ENCODE assay signal across 8 cellular contexts in the genomic region with DNA sequence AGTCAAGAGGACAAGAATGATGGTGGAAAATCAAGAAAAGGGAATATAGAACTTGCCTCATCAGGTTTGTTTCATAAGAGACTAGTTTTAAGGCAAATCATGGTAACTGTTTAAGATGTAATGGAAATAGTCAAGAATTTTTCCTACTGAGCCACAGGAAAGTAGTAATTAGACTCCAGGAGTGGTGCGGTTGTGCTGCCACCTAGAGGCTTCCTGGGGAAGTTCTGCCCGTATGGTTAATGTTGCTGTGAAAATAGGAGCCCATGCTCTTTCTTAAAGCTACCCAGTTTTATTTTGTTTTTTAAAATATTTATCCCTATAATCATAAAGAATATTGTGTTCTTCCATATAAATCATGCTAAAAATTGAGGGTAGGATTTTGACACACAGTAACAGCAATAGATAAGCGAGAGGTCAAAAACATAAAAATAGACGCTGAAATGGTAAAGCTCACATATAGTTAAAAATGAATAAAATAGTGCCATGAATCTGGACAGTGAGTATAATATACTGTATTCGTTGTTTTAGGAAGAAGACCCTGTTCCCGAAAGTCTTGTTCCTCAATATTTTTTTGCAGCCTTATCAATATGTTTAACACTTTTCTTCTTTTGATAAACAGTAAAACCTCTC.
DNase-seq lines count a peak whose midpoint lies in the region; ATAC-seq, FAIRE-seq and TF ChIP-seq lines count a peak whose summit lies in the region.

No MANE protein-coding gene starts in this region.

- H3K9me3 Mint-ChIP-seq in activated B cell treated with CpG ODN at 0.5 μM for 24 hours, result no peaks in the 10 kb centered on the region

- no peak overlapping the region for H3K27ac ChIP-seq in transverse colon

- H3K4me1 ChIP-seq in mucosa of descending colon (ENCODE audit: low read depth) (no peaks in the 10 kb centered on the region), transverse colon (no peaks in the 10 kb centered on the region)

- H3K4me3 ChIP-seq in epithelial cell of esophagus (ENCODE audit: low read length), result no peak overlapping the region
- H3K4me3 ChIP-seq in mucosa of descending colon, result no peak overlapping the region
- no peak overlapping the region for H3K4me3 ChIP-seq in transverse colon

- no peaks in the 10 kb centered on the region for H3K9me3 ChIP-seq in mucosa of descending colon
- no peaks in the 10 kb centered on the region for H3K9me3 ChIP-seq in transverse colon

- ATAC-seq in activated B cell treated with CpG ODN at 0.5 μM for 24 hours (ENCODE audit: low read depth), result no peak
- peak; percentile 74 for ATAC-seq in mucosa of descending colon
- ATAC-seq in HG03097 (IDR thresholded peaks at IDR 0.05; ENCODE audit: low FRiP score, unreplicated experiment), result no peak

- no peak for TF ChIP-seq EP300 in transverse colon (IDR thresholded peaks at IDR 0.05; ENCODE audit: low read depth)

- H3K4me1 Mint-ChIP-seq in activated B cell treated with CpG ODN at 0.5 μM for 24 hours, result no peaks in the 10 kb centered on the region

- peaks cover 1% of the 10 kb centered on the region for H3K27me3 Mint-ChIP-seq in activated B cell treated with CpG ODN at 0.5 μM for 24 hours

- no peaks in the 10 kb centered on the region for H3K36me3 Mint-ChIP-seq in activated B cell treated with CpG ODN at 0.5 μM for 24 hours (ENCODE audit: low read depth)

- CTCF ChIA-PET in activated B cell treated with CpG ODN at 0.5 μM for 24 hours (lab: Charles Lee), result interaction anchor here (0.7 to 6.9 kb wide), 6 partner anchors 10 to 381 kb away, joined by 3 to 86 read pairs (median 4); no protein-coding TSS in a partner anchor

- POLR2A ChIA-PET in activated B cell treated with CpG ODN at 0.5 μM for 24 hours (lab: Charles Lee), result interaction anchor here (0.6 kb wide), 1 partner anchor 1814 kb away, joined by 3 read pairs; no protein-coding TSS in a partner anchor

- WGBS in transverse colon (ENCODE audit: low coverage in 1 of 2), 2 donors, result 41 to 47% methylated on average over 6 of the region's 6 CpGs

- H3K4me3 Mint-ChIP-seq in activated B cell treated with CpG ODN at 0.5 μM for 24 hours, result no peak overlapping the region

- TF ChIP-seq POLR2A in H54 (IDR thresholded peaks at IDR 0.05; ENCODE audit: low read depth, low read length), result no peak
- no peak for TF ChIP-seq POLR2A in transverse colon (IDR thresholded peaks at IDR 0.05)

- no peaks in the 10 kb centered on the region for H3K27me3 ChIP-seq in transverse colon

- no peak overlapping the region for H3K27ac Mint-ChIP-seq in activated B cell treated with CpG ODN at 0.5 μM for 24 hours

- in situ Hi-C loops in transverse colon (cut with MboI; ENCODE audit: low pct_ligation_motif_present in 1 of 4, low pct_unique_long_range_greater_than_20kb in 1 of 4, low sequenced_read_pairs in 3 of 4), result no loop called here

- no peaks in the 10 kb centered on the region for H3K36me3 ChIP-seq in mucosa of descending colon (ENCODE audit: low read depth)
- no peaks in the 10 kb centered on the region for H3K36me3 ChIP-seq in transverse colon

- FAIRE-seq in H54 (lab: Jason Lieb, UNC), result peak; percentile 15

- TF ChIP-seq CTCF in activated B cell treated with CpG ODN at 0.5 μM for 24 hours (IDR thresholded peaks at IDR 0.05) (peak; percentile 75), epithelial cell of esophagus (IDR thresholded peaks at IDR 0.05; ENCODE audit: insufficient read depth, low read depth, low read length, missing control alignments) (peak; percentile 98), mucosa of descending colon (IDR thresholded peaks at IDR 0.05) (peak; percentile 81), transverse colon (IDR thresholded peaks at IDR 0.05) (peak; percentile 78 to 96 (median 94))

- intact Hi-C loops in activated B cell treated with CpG ODN at 0.5 μM for 24 hours (cut with micrococcal nuclease), result loop anchor here (1.0 kb wide), 2 partner anchors 380 to 734 kb away; no protein-coding TSS in a partner anchor
- intact Hi-C loops in mucosa of descending colon (cut with DNase I, micrococcal nuclease), result loop anchor here (5.0 kb wide), 1 partner anchor 379 kb away; no protein-coding TSS in a partner anchor
- intact Hi-C loops in transverse colon (cut with DNase I; ENCODE audit: low total_unique reads), result loop anchor here (5.0 kb wide), 1 partner anchor 379 kb away; no protein-coding TSS in a partner anchor

- DNase-seq in EH (ENCODE audit: low read depth) (peak; percentile 71), H54 (ENCODE audit: insufficient read length, low spot score) (peak; percentile 19), NCI-H2081 treated with DMSO at 0.1 percent for 48 hours (lab: John Stamatoyannopoulos, UW) (peak; percentile 35), activated B cell treated with CpG ODN at 0.5 μM for 24 hours (no peak), epithelial cell of esophagus (ENCODE audit: low read depth) (peak; percentile 50), mucosa of descending colon (peak in 2 of 3 donors; percentile 58 to 68), transverse colon (peak; percentile 54)
